16 cellular contexts compared by ENCODE assay signal in genomic region chr14:92780444-92780843, GRCh38. TPM values are rescaled to one million over a fixed set of nuclear protein-coding genes. Genes with fewer than 3 reads are reported as not detected.
DNase-seq lines count a peak whose midpoint lies in the region; ATAC-seq, FAIRE-seq and TF ChIP-seq lines count a peak whose summit lies in the region.
"Had no signal": no experiment of that assay in that cellular context is flagged by ENCODE, and none has a peak within 500 bp of the region (broad histone marks: within the 10 kb centered on the region; RNA-seq: fewer than 3 reads in every experiment).

No MANE protein-coding gene starts in this region.

- no peak overlapping the region for H3K4me3 Mint-ChIP-seq in immature natural killer cell

- DNase-seq in NOMO-1 treated with DMSO at 0.1 percent for 48 hours (lab: John Stamatoyannopoulos, UW; ENCODE audit: unreplicated experiment) (peak; percentile 27), NOMO-1 (lab: John Stamatoyannopoulos, UW; ENCODE audit: unreplicated experiment in 2 of 2) (no peak), astrocyte of the spinal cord (ENCODE audit: low read depth, low spot score) (peak; percentile 23), psoas muscle (no peak), A673 (ENCODE audit: low spot score) (no peak), GM12891 (ENCODE audit: insufficient read length, low spot score) (no peak), immature natural killer cell (no peak)
- peak; percentile 44 for DNase-seq in Jurkat, Clone E6-1 (ENCODE audit: low read depth, low spot score)
- DNase-seq: activated CD4-positive, alpha-beta T cell treated with anti-CD3 and anti-CD28 coated beads, Interleukin-2, amount 50 U/mL, for 1 hour; amygdala; DMS79; naive B cell; NCI-H1105; NCI-H526; stimulated activated CD4-positive, alpha-beta T cell treated with anti-CD3 and anti-CD28 coated beads, Interleukin-15, amount 100 ng/mL, for 24 hours had no signal

- H3K9me3 Mint-ChIP-seq in immature natural killer cell = no peaks in the 10 kb centered on the region

- in situ Hi-C loops in astrocyte of the spinal cord (cut with HindIII; ENCODE audit: low sequenced_read_pairs) = no loop called here

- no peaks in the 10 kb centered on the region for H3K27me3 ChIP-seq in psoas muscle (ENCODE audit: insufficient read depth in 3 of 3, low read length in 2 of 3)
- no peaks in the 10 kb centered on the region for H3K27me3 ChIP-seq in A673 (replicated peaks; ENCODE audit: insufficient read depth, low read depth, low read length, poor library complexity)

- H3K27ac ChIP-seq in psoas muscle (peak overlapping the region; percentile 71), A673 (ENCODE audit: low read depth, low read length, poor library complexity, severe bottlenecking) (no peak overlapping the region)
- H3K27ac ChIP-seq: 22Rv1 had no signal

- ATAC-seq in psoas muscle = peak in 2 of 4 donors; percentile 33 to 38

- H3K36me3 Mint-ChIP-seq in immature natural killer cell = no peaks in the 10 kb centered on the region
- H3K36me3 Mint-ChIP-seq: naive B cell had no signal

- H3K27ac Mint-ChIP-seq in immature natural killer cell = no peak overlapping the region

- H3K4me3 ChIP-seq in Jurkat, Clone E6-1 (ENCODE audit: low read length) = no peak overlapping the region
- H3K4me3 ChIP-seq in astrocyte of the spinal cord (ENCODE audit: low read depth, low read length) (no peak overlapping the region), psoas muscle (no peak overlapping the region), A673 (ENCODE audit: low read depth, low read length, poor library complexity, severe bottlenecking) (no peak overlapping the region)

- TF ChIP-seq POLR2A in GM12891 (IDR thresholded peaks at IDR 0.05; ENCODE audit: low read depth, low read length) = no peak

- CTCF ChIA-PET in A673 (lab: Charles Lee) = no interaction called here

- H3K4me1 Mint-ChIP-seq in immature natural killer cell = no peaks in the 10 kb centered on the region

- FAIRE-seq in GM12891 (lab: Jason Lieb, UNC) = no peak

- H3K4me1 ChIP-seq in psoas muscle (peaks cover 4% of the 10 kb centered on the region), A673 (ENCODE audit: insufficient read depth, low read length, poor library complexity, severe bottlenecking) (no peaks in the 10 kb centered on the region)

- POLR2A ChIA-PET in A673 (lab: Charles Lee; ENCODE audit: low non-redundant PET) = no interaction called here

- intact Hi-C loops in psoas muscle (cut with DNase I) = loop anchor here in 1 of 2 donors (5.0 kb wide), 1 partner anchor 68 kb away; no protein-coding TSS in a partner anchor
- intact Hi-C loops in A673 (cut with micrococcal nuclease; ENCODE audit: unreplicated experiment) = no loop called here

- 18 to 43% (median 27%) methylated on average over 2 of the region's 2 CpGs for WGBS in psoas muscle, 3 donors

- peaks cover 0 to 2% (median 0%) of the 10 kb centered on the region in 3 donors for H3K27me3 Mint-ChIP-seq in immature natural killer cell (ENCODE audit: low read depth in 3 of 3)
- H3K27me3 Mint-ChIP-seq: naive B cell had no signal

- TF ChIP-seq CTCF in astrocyte of the spinal cord (IDR thresholded peaks at IDR 0.05; ENCODE audit: low read depth, low read length) = no peak
- no peak for TF ChIP-seq CTCF in psoas muscle (IDR thresholded peaks at IDR 0.05)
- TF ChIP-seq CTCF in A673 (conservative IDR thresholded peaks at IDR 0.05; ENCODE audit: low read depth, low read length) = no peak

- H3K36me3 ChIP-seq in psoas muscle (ENCODE audit: insufficient read depth in 1 of 2, low read depth in 1 of 2) (no peaks in the 10 kb centered on the region), A673 (ENCODE audit: insufficient read depth, low read length, poor library complexity, severe bottlenecking) (no peaks in the 10 kb centered on the region)

- BruUV-seq in A673 (replicated peaks; lab: Mats Ljungman, UMichigan) = no TSS peak

- H3K9me3 ChIP-seq in psoas muscle (no peaks in the 10 kb centered on the region), A673 (ENCODE audit: low read depth, low read length, poor library complexity, severe bottlenecking) (no peaks in the 10 kb centered on the region)

TF ChIP-seq in GM12891, 5 proteins besides CTCF, POLR2A, EP300 and RAD21:
- no peak for TF ChIP-seq POU2F2 (IDR thresholded peaks at IDR 0.05; ENCODE audit: low read depth, low read length)
- TF ChIP-seq SPI1 (IDR thresholded peaks at IDR 0.05; ENCODE audit: low read depth, low read length) = no peak
- no peak for TF ChIP-seq TAF1 (IDR thresholded peaks at IDR 0.05; ENCODE audit: low read depth, low read length)
- TF ChIP-seq PAX5 (IDR thresholded peaks at IDR 0.05; ENCODE audit: insufficient read depth, low read length, severe bottlenecking) = no peak
- no peak for TF ChIP-seq POLR2AphosphoS5 (IDR thresholded peaks at IDR 0.05; ENCODE audit: low read depth, low read length)

RNA-seq across cellular contexts. Expression of gene GOLGA5, which starts 13.7 kb away (rescaled TPM):
- polyA plus RNA-seq in Jurkat, Clone E6-1 (2012; ENCODE audit: insufficient read depth, insufficient read length) = 19.4 TPM
- 10 to 100 TPM; 19.8 to 27.7 (median 25.1) TPM for total RNA-seq in psoas muscle
- 10 to 100 TPM; 23.4 to 59.1 (median 23.4) TPM for polyA plus RNA-seq in psoas muscle
- total RNA-seq in A673 (2021) = 21.3 and 24.4 TPM in 2 replicates
- polyA plus RNA-seq in GM12891 (2012; ENCODE audit: low read depth, missing spikeins) = 14.9 TPM
- polyA plus RNA-seq in immature natural killer cell = 10 to 100 TPM in 2 of 3 donors, 1 to 10 TPM in 1; 6.8 to 19.7 (median 13.9) TPM

RNA-seq across cellular contexts. Expression of gene LGMN, which starts 32.0 kb away (rescaled TPM):
- polyA plus RNA-seq in Jurkat, Clone E6-1 (2012; ENCODE audit: insufficient read depth, insufficient read length) = 52.8 TPM
- 10 to 100 TPM; 37.4 to 56.8 (median 55.5) TPM for total RNA-seq in psoas muscle
- 10 to 100 TPM; 27.2 to 49.3 (median 37.1) TPM for polyA plus RNA-seq in psoas muscle
- total RNA-seq in A673 (2021) = 34.6 and 39.8 TPM in 2 replicates
- 95.1 TPM for polyA plus RNA-seq in GM12891 (2012; ENCODE audit: low read depth, missing spikeins)
- polyA plus RNA-seq in immature natural killer cell = 1 to 10 TPM; 1.7 to 7.4 (median 2.9) TPM

Comparison
In these comparisons a context has a peak if more than half of its experiments do, and no peak if none do; other contexts are left out.
1. DNase-seq: peak in NOMO-1 treated with DMSO at 0.1 percent for 48 hours (single experiment), Jurkat, Clone E6-1 (single experiment) and astrocyte of the spinal cord (single experiment); none in NOMO-1 (0 of 2), psoas muscle (0 of 2), A673 (single experiment), GM12891 (single experiment) and immature natural killer cell (0 of 3).